In genomic region chr11:64809781-64810241, GRCh38 we compare ENCODE assay signal across 1 cellular context.
TF ChIP-seq lines count a peak whose summit lies in the region.

No MANE protein-coding gene starts in this region.

TF ChIP-seq in liver, 16 proteins besides CTCF, POLR2A, EP300 and RAD21 (continued from another document):
- TF ChIP-seq JUND (IDR thresholded peaks at IDR 0.05) (no peak), HNF4A (conservative IDR thresholded peaks at IDR 0.05) (no peak)
